23 cellular contexts compared by ENCODE assay signal in genomic region chr2:241982711-241983570, GRCh38.
DNase-seq lines count a peak whose midpoint lies in the region; ATAC-seq and TF ChIP-seq lines count a peak whose summit lies in the region.
"Had no signal": no experiment of that assay in that cellular context is flagged by ENCODE, and none has a peak within 500 bp of the region (broad histone marks: within the 10 kb centered on the region; RNA-seq: fewer than 3 reads in every experiment).

No MANE protein-coding gene starts in this region.

- no peaks in the 10 kb centered on the region for H3K9me3 ChIP-seq in mucosa of rectum (ENCODE audit: control insufficient read depth in 2 of 2, low read length in 2 of 2)
- H3K9me3 ChIP-seq in transverse colon = no peaks in the 10 kb centered on the region
- H3K9me3 ChIP-seq: ascending aorta, right lobe of liver, thoracic aorta had no signal

- no peak for ATAC-seq in GM19328 (IDR thresholded peaks at IDR 0.05; ENCODE audit: unreplicated experiment)
- ATAC-seq: activated CD4-positive, CD25-positive, alpha-beta regulatory T cell treated with anti-CD3 and anti-CD28 coated beads, Interleukin-2, amount 50 U/mL, for 24 hours; right lobe of liver had no signal

- H3K4me3 ChIP-seq in coronary artery = no peak overlapping the region
- H3K4me3 ChIP-seq in mucosa of rectum (ENCODE audit: low read length in 2 of 2) = peak overlapping the region in 1 of 2 donors; percentile 56
- H3K4me3 ChIP-seq in transverse colon = peak overlapping the region in 3 of 4 donors; percentile 4 to 36 (median 14)
- H3K4me3 ChIP-seq: ascending aorta, left ventricle myocardium inferior, neural progenitor cell, right lobe of liver, thoracic aorta had no signal

- H3K4me1 ChIP-seq in mucosa of rectum (ENCODE audit: control insufficient read depth in 2 of 2, insufficient read depth in 2 of 2, low read length in 2 of 2) (peaks cover 0 to 3% of the 10 kb centered on the region in 2 donors), transverse colon (no peaks in the 10 kb centered on the region)
- H3K4me1 ChIP-seq: ascending aorta, left ventricle myocardium inferior, neural progenitor cell, right lobe of liver had no signal

- DNase-seq in activated naive CD4-positive, alpha-beta T cell treated with anti-CD3 and anti-CD28 coated beads, Interleukin-2, amount 50 U/mL, for 16 hours = peak; percentile 6
- no peak for DNase-seq in activated naive CD4-positive, alpha-beta T cell treated with Interleukin-2 at 50 U/mL for 16 hours
- DNase-seq in coronary artery (ENCODE audit: low spot score) (peak; percentile 54), transverse colon (peak; percentile 76), ureter (ENCODE audit: low spot score) (no peak)
- DNase-seq in stimulated activated naive CD4-positive, alpha-beta T cell (lab: John Stamatoyannopoulos, UW) = no peak
- DNase-seq: activated CD4-positive, alpha-beta T cell treated with anti-CD3 and anti-CD28 coated beads, Interleukin-2, amount 50 U/mL, for 48 hours; activated naive CD8-positive, alpha-beta T cell treated with anti-CD3 and anti-CD28 coated beads for 36 hours; caudate nucleus; IMR-90; left ventricle myocardium inferior; NCI-H1092; NCI-H187; NCI-H2171; NCI-H526; stimulated activated naive CD4-positive, alpha-beta T cell treated with Interleukin-2 at 50 U/mL for 16 hours had no signal

- intact Hi-C loops in transverse colon (cut with DNase I; ENCODE audit: low total_unique reads) = no loop called here

- H3K36me3 ChIP-seq in mucosa of rectum (ENCODE audit: control insufficient read depth in 2 of 2, insufficient read depth in 2 of 2, low read length in 2 of 2) (no peaks in the 10 kb centered on the region), transverse colon (no peaks in the 10 kb centered on the region)
- H3K36me3 ChIP-seq: ascending aorta, left ventricle myocardium inferior, neural progenitor cell, right lobe of liver, thoracic aorta had no signal

- WGBS in transverse colon (ENCODE audit: low coverage in 1 of 2), 2 donors = 55 to 68% methylated on average over 5 to 23 of the region's 23 CpGs

- TF ChIP-seq POLR2A in transverse colon (IDR thresholded peaks at IDR 0.05) = no peak

- in situ Hi-C loops in transverse colon (cut with MboI; ENCODE audit: low pct_ligation_motif_present in 1 of 4, low pct_unique_long_range_greater_than_20kb in 1 of 4, low sequenced_read_pairs in 3 of 4) = no loop called here

- TF ChIP-seq EP300 in transverse colon (IDR thresholded peaks at IDR 0.05; ENCODE audit: low read depth) = no peak

- peak overlapping the region in 1 of 2 donors; percentile 24 for H3K9ac ChIP-seq in mucosa of rectum (ENCODE audit: low read depth in 1 of 2, low read length in 2 of 2)
- H3K9ac ChIP-seq: neural progenitor cell had no signal

- H3K27ac ChIP-seq in coronary artery (no peak overlapping the region), mucosa of rectum (ENCODE audit: low read depth in 2 of 2, low read length in 2 of 2) (peak overlapping the region; percentile 1 to 45), transverse colon (peak overlapping the region in 3 of 4 donors; percentile 15 to 48 (median 27))
- H3K27ac ChIP-seq: ascending aorta, left ventricle myocardium inferior, neural progenitor cell, right lobe of liver, thoracic aorta had no signal

- no peak for TF ChIP-seq CTCF in coronary artery (IDR thresholded peaks at IDR 0.05)
- no peak for TF ChIP-seq CTCF in transverse colon (IDR thresholded peaks at IDR 0.05)

- H3K27me3 ChIP-seq in mucosa of rectum (ENCODE audit: control insufficient read depth in 2 of 2, insufficient read depth in 2 of 2, low read length in 2 of 2) (no peaks in the 10 kb centered on the region), transverse colon (no peaks in the 10 kb centered on the region)
- H3K27me3 ChIP-seq: ascending aorta, neural progenitor cell, right lobe of liver had no signal

Comparison
In these comparisons a context has a peak if more than half of its experiments do, and no peak if none do; other contexts are left out.
1. DNase-seq: peak in activated naive CD4-positive, alpha-beta T cell treated with anti-CD3 and anti-CD28 coated beads, Interleukin-2, amount 50 U/mL, for 16 hours (single experiment), coronary artery (single experiment) and transverse colon (single experiment); none in activated naive CD4-positive, alpha-beta T cell treated with Interleukin-2 at 50 U/mL for 16 hours (single experiment), stimulated activated naive CD4-positive, alpha-beta T cell (0 of 6) and ureter (single experiment).
2. H3K27ac ChIP-seq: peak in mucosa of rectum (2 of 2) and transverse colon (3 of 4); none in coronary artery (0 of 2).